ENCODE assay signal across 11 cellular contexts in genomic region chr11:75103380-75104026, GRCh38. TPM values are rescaled to one million over a fixed set of nuclear protein-coding genes. Genes with fewer than 3 reads are reported as not detected.
DNase-seq lines count a peak whose midpoint lies in the region; ATAC-seq, FAIRE-seq and TF ChIP-seq lines count a peak whose summit lies in the region.
"Had no signal": no experiment of that assay in that cellular context is flagged by ENCODE, and none has a peak within 500 bp of the region (broad histone marks: within the 10 kb centered on the region; RNA-seq: fewer than 3 reads in every experiment).

No MANE protein-coding gene starts in this region.

- CTCF ChIA-PET in AG04449 (lab: Yijun Ruan, JAX) = interaction anchor here (2.4 kb wide), 1 partner anchor 37 kb away, joined by 12 read pairs; no protein-coding TSS in a partner anchor

- POLR2A ChIA-PET in AG04449 (lab: Yijun Ruan, JAX) = no interaction called here

- TF ChIP-seq CTCF in AG04449 (IDR thresholded peaks at IDR 0.05; ENCODE audit: insufficient read depth, low read length, missing control alignments) (no peak), omental fat pad (IDR thresholded peaks at IDR 0.05) (no peak)

- peak; percentile 29 for DNase-seq in AG04449 (ENCODE audit: low read depth, low spot score)
- DNase-seq in GM18507 (ENCODE audit: extremely low spot score, insufficient read length, low read depth) = no peak
- peak; percentile 12 for DNase-seq in SW480 (ENCODE audit: low spot score)
- DNase-seq in fibroblast of peridontal ligament (ENCODE audit: extremely low read depth) = peak; percentile 74
- no peak for DNase-seq in activated effector memory CD4-positive, alpha-beta T cell treated with anti-CD3 and anti-CD28 coated beads, Interleukin-2, amount 50 U/mL, for 16 hours
- DNase-seq in sciatic nerve (ENCODE audit: low spot score) = no peak
- no peak for DNase-seq in omental fat pad (ENCODE audit: low spot score)
- DNase-seq: gastrocnemius medialis, NCI-H2029 treated with DMSO at 0.1 percent for 48 hours, RPMI8226 had no signal

- ATAC-seq in GM19463 (IDR thresholded peaks at IDR 0.05; ENCODE audit: unreplicated experiment) (no peak), sciatic nerve (no peak), omental fat pad (ENCODE audit: low FRiP score) (no peak)
- ATAC-seq: gastrocnemius medialis had no signal

- H3K4me3 ChIP-seq in AG04449 (ENCODE audit: low read depth, low read length) = no peak overlapping the region
- H3K4me3 ChIP-seq: gastrocnemius medialis had no signal

- intact Hi-C loops in sciatic nerve (cut with DNase I) = no loop called here

- FAIRE-seq in GM18507 (lab: Jason Lieb, UNC) = peak; percentile 5

RNA-seq across cellular contexts. Expression of gene OR2AT4, which starts 6.8 kb away (rescaled TPM):
- total RNA-seq in sciatic nerve = 2.0 TPM
- total RNA-seq in omental fat pad = not detected
- total RNA-seq: gastrocnemius medialis had no signal

RNA-seq across cellular contexts. Expression of gene SLCO2B1, which starts 47.4 kb away (rescaled TPM):
- total RNA-seq in sciatic nerve (81.1 TPM), omental fat pad (100 to 1,000 TPM in 2 of 4 donors, 10 to 100 TPM in 2; 51.5 to 151 (median 106) TPM)

Comparison
In these comparisons a context has a peak if more than half of its experiments do, and no peak if none do; other contexts are left out.
1. DNase-seq: peak in AG04449 (single experiment), SW480 (single experiment) and fibroblast of peridontal ligament (single experiment); none in GM18507 (single experiment), activated effector memory CD4-positive, alpha-beta T cell treated with anti-CD3 and anti-CD28 coated beads, Interleukin-2, amount 50 U/mL, for 16 hours (single experiment), sciatic nerve (single experiment) and omental fat pad (single experiment).